Comparison of ENCODE assay signal across 8 cellular contexts in the genomic region with DNA sequence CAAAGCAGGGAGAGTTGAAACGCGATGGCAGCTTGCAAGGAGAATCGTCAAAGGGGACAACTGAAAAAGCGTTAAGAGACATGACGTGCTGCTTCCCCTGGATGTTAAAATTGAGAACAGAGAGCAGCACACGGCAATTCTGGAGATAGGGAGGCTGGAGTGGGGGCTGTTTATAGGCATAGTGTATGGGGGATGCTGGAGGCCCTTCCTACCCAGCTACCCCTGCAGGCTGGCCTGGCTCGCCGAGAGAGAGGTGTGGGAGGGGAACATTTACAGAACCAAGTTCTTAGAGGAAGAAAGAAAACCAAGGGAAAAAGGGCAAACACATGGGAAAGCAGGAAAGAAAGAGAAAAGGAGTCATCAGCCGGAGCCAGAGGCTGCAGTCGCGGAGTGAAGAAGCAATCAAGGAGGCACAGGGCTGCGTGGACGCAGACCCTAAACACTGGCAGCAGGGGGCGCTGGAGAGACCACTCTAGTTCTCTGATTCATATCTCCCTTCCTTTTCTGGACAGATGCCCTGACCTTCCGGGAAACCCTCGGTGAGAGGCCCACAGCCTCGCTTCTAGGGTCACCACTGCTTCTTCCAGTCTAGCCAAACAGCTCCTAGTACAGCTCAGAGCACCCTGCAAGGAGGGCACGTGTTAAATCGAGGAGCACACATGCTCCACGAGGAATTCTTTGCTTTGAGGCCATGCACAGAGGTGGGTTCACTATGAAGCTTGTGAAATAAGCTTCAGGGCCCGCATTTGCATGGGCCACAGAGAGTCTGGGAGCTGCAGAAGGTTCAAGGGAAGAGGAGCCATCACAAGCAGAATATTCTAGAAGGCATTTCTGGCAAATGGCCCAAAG. TPM values are rescaled to one million over a fixed set of nuclear protein-coding genes. Genes with fewer than 3 reads are reported as not detected.
A peak's percentile ranks its signal among the peaks of the same experiment; 100 is the strongest.
DNase-seq lines count a peak whose midpoint lies in the region; ATAC-seq and TF ChIP-seq lines count a peak whose summit lies in the region.

No MANE protein-coding gene starts in this region.

- ATAC-seq in GM21526 (IDR thresholded peaks at IDR 0.05; ENCODE audit: low FRiP score, unreplicated experiment), result peak; percentile 69

- H3K36me3 Mint-ChIP-seq in chondrocyte (ENCODE audit: low read depth), result no peaks in the 10 kb centered on the region

- H2AFZ ChIP-seq in OCI-LY1 (ENCODE audit: low read length) (no peak overlapping the region), osteoblast (ENCODE audit: low read length) (no peak overlapping the region)

- peak; percentile 70 for DNase-seq in COLO829 (ENCODE audit: low spot score)
- DNase-seq in chondrocyte (ENCODE audit: low spot score), result no peak
- peak; percentile 89 for DNase-seq in mesenteric fat pad (ENCODE audit: low spot score)
- DNase-seq in MV-4-11 (lab: John Stamatoyannopoulos, UW), result no peak
- no peak for DNase-seq in osteoblast (ENCODE audit: insufficient read length, low spot score, missing footprints)
- DNase-seq in NCI-H2081 (lab: John Stamatoyannopoulos, UW), result no peak

- H3K4me3 Mint-ChIP-seq in chondrocyte (ENCODE audit: unreplicated experiment), result no peak overlapping the region

- peak; percentile 60 for TF ChIP-seq CTCF in OCI-LY1 (IDR thresholded peaks at IDR 0.05; ENCODE audit: low read length)
- peak; percentile 73 for TF ChIP-seq CTCF in chondrocyte (IDR thresholded peaks at IDR 0.05)
- TF ChIP-seq CTCF in osteoblast (IDR thresholded peaks at IDR 0.05; ENCODE audit: extremely low read depth, low read depth, low read length), result no peak

- H3K27ac ChIP-seq in OCI-LY1 (ENCODE audit: low read depth, low read length, poor library complexity, severe bottlenecking), result no peak overlapping the region
- H3K27ac ChIP-seq in osteoblast (ENCODE audit: low read depth, low read length), result no peak overlapping the region

- no peaks in the 10 kb centered on the region for H3K9me3 ChIP-seq in OCI-LY1 (ENCODE audit: low read length)
- no peaks in the 10 kb centered on the region for H3K9me3 ChIP-seq in osteoblast (ENCODE audit: low read depth, low read length)

- H3K36me3 ChIP-seq in OCI-LY1 (ENCODE audit: insufficient read depth, low read length) (no peaks in the 10 kb centered on the region), osteoblast (ENCODE audit: insufficient read depth, low read length) (no peaks in the 10 kb centered on the region)

- H3K9me2 ChIP-seq in OCI-LY1 (ENCODE audit: low read depth, low read length), result no peaks in the 10 kb centered on the region

- H4K20me1 ChIP-seq in OCI-LY1 (ENCODE audit: insufficient read depth, low read length), result no peaks in the 10 kb centered on the region
- H4K20me1 ChIP-seq in osteoblast (ENCODE audit: insufficient read depth, low read length), result no peaks in the 10 kb centered on the region

- H3K27me3 Mint-ChIP-seq in chondrocyte (ENCODE audit: low read depth), result peaks cover 22% of the 10 kb centered on the region

- no peak overlapping the region for H3K27ac Mint-ChIP-seq in chondrocyte (ENCODE audit: unreplicated experiment)

- no peaks in the 10 kb centered on the region for H3K4me1 Mint-ChIP-seq in chondrocyte (ENCODE audit: low read depth)

- H3K4me2 ChIP-seq in OCI-LY1 (ENCODE audit: low read length), result no peak overlapping the region
- no peak overlapping the region for H3K4me2 ChIP-seq in osteoblast (ENCODE audit: insufficient read depth, low read length)

- H3K9ac ChIP-seq in OCI-LY1 (ENCODE audit: low read length), result no peak overlapping the region

- H3K79me2 ChIP-seq in OCI-LY1 (ENCODE audit: insufficient read depth, low read length) (no peaks in the 10 kb centered on the region), osteoblast (ENCODE audit: insufficient read depth, low read length) (no peaks in the 10 kb centered on the region)

- H3K9me3 Mint-ChIP-seq in chondrocyte (ENCODE audit: low read depth), result no peaks in the 10 kb centered on the region

- no peaks in the 10 kb centered on the region for H3K4me1 ChIP-seq in OCI-LY1 (ENCODE audit: insufficient read depth, low read length, severe bottlenecking)
- no peaks in the 10 kb centered on the region for H3K4me1 ChIP-seq in osteoblast (ENCODE audit: insufficient read depth, low read length)

- H3K27me3 ChIP-seq in OCI-LY1 (ENCODE audit: insufficient read depth, low read length) (peaks cover 4% of the 10 kb centered on the region; the same call in 1 of the 2 replicates), osteoblast (ENCODE audit: insufficient read depth, low read length) (no peaks in the 10 kb centered on the region)

- H3K4me3 ChIP-seq in OCI-LY1 (ENCODE audit: low read depth, low read length, poor library complexity, severe bottlenecking), result no peak overlapping the region
- no peak overlapping the region for H3K4me3 ChIP-seq in osteoblast (ENCODE audit: insufficient read depth, low read length)

- no peaks in the 10 kb centered on the region for H3F3A ChIP-seq in OCI-LY1 (ENCODE audit: insufficient read depth, low read length)

RNA-seq across cellular contexts. Expression of a gene that starts 55.6 kb away (rescaled TPM):
- total RNA-seq in chondrocyte, result not detected in 3 replicates
- total RNA-seq in mesenteric fat pad, result not detected
- not detected in 2 replicates for total RNA-seq in osteoblast

Comparison
In these comparisons a context has a peak if more than half of its experiments do, and no peak if none do; other contexts are left out.
1. DNase-seq: peak in COLO829 (single experiment) and mesenteric fat pad (single experiment); none in chondrocyte (single experiment), MV-4-11 (single experiment), osteoblast (single experiment) and NCI-H2081 (0 of 2).